Comparison of ENCODE assay signal across 28 cellular contexts in the genomic region with DNA sequence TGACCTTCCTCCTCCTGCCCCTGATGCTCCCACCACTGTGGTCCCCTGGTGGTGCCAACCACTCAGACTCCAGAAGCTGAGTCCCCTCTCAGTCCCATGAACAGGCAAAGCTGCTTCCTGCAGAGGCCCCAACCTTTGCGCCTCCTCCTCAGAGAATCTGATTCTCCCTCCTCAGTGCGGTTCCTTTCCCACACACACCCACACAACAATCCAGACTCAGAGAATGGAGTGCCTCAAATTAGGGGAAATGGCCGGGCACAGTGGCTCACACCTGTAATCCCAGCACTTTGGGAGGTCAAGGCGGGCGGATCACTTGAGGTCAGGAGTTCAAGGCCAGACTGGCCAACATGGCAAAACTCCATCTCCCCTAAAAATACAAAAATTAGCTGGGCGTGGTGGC. TPM values are rescaled to one million over a fixed set of nuclear protein-coding genes. Genes with fewer than 3 reads are reported as not detected.
"Had no signal": no experiment of that assay in that cellular context is flagged by ENCODE, and none has a peak within 500 bp of the region (broad histone marks: within the 10 kb centered on the region; RNA-seq: fewer than 3 reads in every experiment).

No MANE protein-coding gene starts in this region.

- ATAC-seq: gastroesophageal sphincter; left colon; naive thymus-derived CD4-positive, alpha-beta T cell; psoas muscle had no signal

- H3K36me3 Mint-ChIP-seq: activated naive CD8-positive, alpha-beta T cell treated with anti-CD3 and anti-CD28 coated beads for 36 hours; brain; naive thymus-derived CD4-positive, alpha-beta T cell had no signal

- H3K79me2 ChIP-seq: hepatocyte, parathyroid adenoma had no signal

- H2AFZ ChIP-seq: hepatocyte, parathyroid adenoma had no signal

- H3K9me3 ChIP-seq: adrenal gland, gastroesophageal sphincter, psoas muscle, transverse colon had no signal

- H3K4me1 ChIP-seq: gastroesophageal sphincter, parathyroid adenoma, psoas muscle, transverse colon had no signal

- H3K27me3 ChIP-seq: adrenal gland, cardiac muscle cell, gastroesophageal sphincter, hepatocyte, transverse colon had no signal

- H3K4me3 ChIP-seq: adrenal gland, cardiac muscle cell, coronary artery, dorsolateral prefrontal cortex, gastroesophageal sphincter, hepatocyte, psoas muscle, smooth muscle cell, transverse colon had no signal

- H3K4me1 Mint-ChIP-seq: activated naive CD8-positive, alpha-beta T cell treated with anti-CD3 and anti-CD28 coated beads for 36 hours; naive thymus-derived CD4-positive, alpha-beta T cell had no signal

- H3K27me3 Mint-ChIP-seq: activated naive CD8-positive, alpha-beta T cell treated with anti-CD3 and anti-CD28 coated beads for 36 hours; brain had no signal

- H3K4me3 Mint-ChIP-seq: activated naive CD4-positive, alpha-beta T cell treated with anti-CD3 and anti-CD28 coated beads for 36 hours; activated naive CD8-positive, alpha-beta T cell treated with anti-CD3 and anti-CD28 coated beads for 36 hours; brain; naive thymus-derived CD4-positive, alpha-beta T cell; neural crest cell had no signal

- H3K36me3 ChIP-seq: adrenal gland, cardiac muscle cell, gastroesophageal sphincter, transverse colon had no signal

- H3K27ac Mint-ChIP-seq: activated naive CD4-positive, alpha-beta T cell treated with anti-CD3 and anti-CD28 coated beads for 36 hours; activated naive CD8-positive, alpha-beta T cell treated with anti-CD3 and anti-CD28 coated beads for 36 hours; naive thymus-derived CD4-positive, alpha-beta T cell had no signal

- H3K27ac ChIP-seq: cardiac muscle cell, coronary artery, dorsolateral prefrontal cortex, parathyroid adenoma, transverse colon had no signal

- H3K4me2 ChIP-seq: hepatocyte, smooth muscle cell had no signal

- FAIRE-seq: keratinocyte had no signal

- H3K9me3 Mint-ChIP-seq: activated naive CD4-positive, alpha-beta T cell treated with anti-CD3 and anti-CD28 coated beads for 36 hours; activated naive CD8-positive, alpha-beta T cell treated with anti-CD3 and anti-CD28 coated beads for 36 hours; naive thymus-derived CD4-positive, alpha-beta T cell; neural crest cell had no signal

- H3K9ac ChIP-seq: parathyroid adenoma had no signal

- DNase-seq: activated CD4-positive, alpha-beta T cell treated with anti-CD3 and anti-CD28 coated beads for 4 hours; activated CD4-positive, alpha-beta T cell treated with anti-CD3 and anti-CD28 coated beads, Interleukin-2, amount 50 U/mL, for 4 hours; activated effector memory CD4-positive, alpha-beta T cell treated with Interleukin-2 at 50 U/mL for 16 hours; activated naive CD4-positive, alpha-beta T cell treated with anti-CD3 and anti-CD28 coated beads for 36 hours; activated naive CD8-positive, alpha-beta T cell treated with anti-CD3 and anti-CD28 coated beads for 36 hours; adrenal gland; aorta; dorsolateral prefrontal cortex; effector memory CD4-positive, alpha-beta T cell; erythroblast; left colon; midbrain; naive thymus-derived CD4-positive, alpha-beta T cell; occipital lobe; psoas muscle; stimulated activated CD4-positive, alpha-beta T cell treated with anti-CD3 and anti-CD28 coated beads, Interleukin-15, amount 100 ng/mL, for 24 hours; stimulated activated CD4-positive, alpha-beta T cell treated with anti-CD3 and anti-CD28 coated beads, Interleukin-2, amount 100 ng/mL, for 24 hours; stimulated activated naive CD4-positive, alpha-beta T cell; transverse colon had no signal

RNA-seq across cellular contexts. Expression of a gene that starts 23.0 kb away (rescaled TPM):
- total RNA-seq: activated naive CD4-positive, alpha-beta T cell treated with anti-CD3 and anti-CD28 coated beads for 36 hours; activated naive CD8-positive, alpha-beta T cell treated with anti-CD3 and anti-CD28 coated beads for 36 hours had no signal
